10 cellular contexts compared by ENCODE assay signal in the genomic region with DNA sequence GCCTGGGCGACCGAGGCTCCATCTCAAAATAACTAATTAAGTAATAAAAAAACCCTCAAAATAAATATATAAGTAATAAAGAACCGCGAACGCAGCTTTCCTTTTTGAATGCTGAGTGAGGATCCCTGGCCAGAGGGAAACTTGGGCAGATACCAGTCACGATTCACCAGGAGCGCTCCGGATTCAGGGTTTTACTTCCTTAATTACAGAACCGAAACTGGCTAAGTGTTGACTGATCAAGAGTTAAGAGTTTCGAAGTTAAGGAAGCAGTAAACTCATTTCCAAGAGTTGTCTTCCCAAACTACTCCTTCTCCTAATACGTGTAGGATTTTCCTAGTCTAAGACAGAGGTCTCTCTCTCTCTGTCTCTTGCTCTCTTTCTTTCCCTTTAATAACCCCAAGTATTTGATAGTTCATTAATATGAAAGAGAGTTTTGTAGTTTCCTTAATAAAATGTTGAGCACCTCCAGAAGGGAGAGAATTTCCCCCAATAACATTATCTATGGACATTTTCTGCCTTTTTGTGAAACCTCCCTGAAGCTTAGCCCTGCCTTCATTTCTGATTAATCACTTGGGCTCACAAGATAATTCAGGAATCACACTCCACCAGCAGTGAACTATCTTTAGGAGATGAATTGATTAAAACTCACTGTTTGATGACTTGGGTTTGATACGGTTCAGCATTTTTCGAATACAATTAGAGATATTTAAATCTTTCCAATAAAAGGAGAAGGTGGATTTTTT.
DNase-seq lines count a peak whose midpoint lies in the region; ATAC-seq lines count a peak whose summit lies in the region.
"Had no signal": no experiment of that assay in that cellular context is flagged by ENCODE, and none has a peak within 500 bp of the region (broad histone marks: within the 10 kb centered on the region; RNA-seq: fewer than 3 reads in every experiment).

No MANE protein-coding gene starts in this region.

- H3K9me3 ChIP-seq in MG63, result no peaks in the 10 kb centered on the region
- no peaks in the 10 kb centered on the region for H3K9me3 ChIP-seq in mucosa of rectum (ENCODE audit: control insufficient read depth in 2 of 2, low read length in 2 of 2)

- ATAC-seq in GM19035 (IDR thresholded peaks at IDR 0.05; ENCODE audit: unreplicated experiment), result no peak

- H3K27ac ChIP-seq in mucosa of rectum (ENCODE audit: low read depth in 2 of 2, low read length in 2 of 2), result peak overlapping the region; percentile 81 to 85

- peak; percentile 34 to 43 for DNase-seq in AML-193 (lab: John Stamatoyannopoulos, UW)
- DNase-seq in MG63, result peak; percentile 40
- peak; percentile 45 to 96 for DNase-seq in T47D (ENCODE audit: low read depth in 1 of 2, low spot score in 1 of 2)
- no peak for DNase-seq in SHP77 (lab: John Stamatoyannopoulos, UW)
- no peak for DNase-seq in NCI-H1105 (lab: John Stamatoyannopoulos, UW)
- no peak for DNase-seq in NCI-H510A (lab: John Stamatoyannopoulos, UW)
- DNase-seq: stimulated activated naive CD4-positive, alpha-beta T cell treated with Interleukin-2 at 50 U/mL for 16 hours had no signal

- H3K27me3 ChIP-seq in MG63, result no peaks in the 10 kb centered on the region
- H3K27me3 ChIP-seq in mucosa of rectum (ENCODE audit: control insufficient read depth in 2 of 2, insufficient read depth in 2 of 2, low read length in 2 of 2), result no peaks in the 10 kb centered on the region

- H3K9ac ChIP-seq in mucosa of rectum (ENCODE audit: low read depth in 1 of 2, low read length in 2 of 2), result peak overlapping the region; percentile 54 to 71

- H3K36me3 ChIP-seq in MG63, result no peaks in the 10 kb centered on the region
- no peaks in the 10 kb centered on the region for H3K36me3 ChIP-seq in mucosa of rectum (ENCODE audit: control insufficient read depth in 2 of 2, insufficient read depth in 2 of 2, low read length in 2 of 2)

- peak overlapping the region; percentile 21 for H3K4me3 ChIP-seq in MG63
- peak overlapping the region; percentile 56 to 63 for H3K4me3 ChIP-seq in mucosa of rectum (ENCODE audit: low read length in 2 of 2)
- H3K4me3 ChIP-seq: lung had no signal

- peaks cover 15 to 25% of the 10 kb centered on the region in 2 donors for H3K4me1 ChIP-seq in mucosa of rectum (ENCODE audit: control insufficient read depth in 2 of 2, insufficient read depth in 2 of 2, low read length in 2 of 2)

- in situ Hi-C loops in T47D (cut with HindIII; ENCODE audit: low pct_unique_long_range_greater_than_20kb, low sequenced_read_pairs), result no loop called here

Comparison
In these comparisons a context has a peak if more than half of its experiments do, and no peak if none do; other contexts are left out.
1. DNase-seq: peak in AML-193 (2 of 2), MG63 (single experiment) and T47D (2 of 2); none in SHP77 (0 of 2), NCI-H1105 (single experiment) and NCI-H510A (single experiment).